In genomic region chr10:83917519-83918506, GRCh38 we compare ENCODE assay signal across 9 cellular contexts.
DNase-seq lines count a peak whose midpoint lies in the region; ATAC-seq and TF ChIP-seq lines count a peak whose summit lies in the region.
"Had no signal": no experiment of that assay in that cellular context is flagged by ENCODE, and none has a peak within 500 bp of the region (broad histone marks: within the 10 kb centered on the region; RNA-seq: fewer than 3 reads in every experiment).

No MANE protein-coding gene starts in this region.

- no peak overlapping the region for H3K27ac ChIP-seq in MM.1S (ENCODE audit: low read length)
- H3K27ac ChIP-seq: psoas muscle had no signal

- H3K4me1 ChIP-seq in MM.1S (ENCODE audit: low read length), result no peaks in the 10 kb centered on the region
- H3K4me1 ChIP-seq: psoas muscle had no signal

- no peak overlapping the region for H3K4me3 ChIP-seq in MM.1S (ENCODE audit: low read length)
- H3K4me3 ChIP-seq: psoas muscle had no signal

- H3K9ac ChIP-seq in MM.1S (ENCODE audit: low read length), result no peak overlapping the region

- peak overlapping the region; percentile 31; the same call in 1 of the 2 replicates for H3K4me2 ChIP-seq in MM.1S (ENCODE audit: low read depth, low read length)

- H3K9me2 ChIP-seq in MM.1S (replicated peaks; ENCODE audit: insufficient read depth, low read length), result no peaks in the 10 kb centered on the region

- DNase-seq in GM13977 (ENCODE audit: low spot score) (peak; percentile 44), MM.1S (peak; percentile 31), left cardiac atrium (peak; percentile 34), DMS153 (lab: John Stamatoyannopoulos, UW) (no peak), GDM1 (lab: John Stamatoyannopoulos, UW) (no peak)
- no peak for DNase-seq in stimulated activated CD4-positive, alpha-beta T cell treated with anti-CD3 and anti-CD28 coated beads, Interleukin-1b, Interleukin-23, amount 100 ng/mL, for 48 hours
- DNase-seq in activated CD8-positive, alpha-beta memory T cell treated with anti-CD3 and anti-CD28 coated beads, Interleukin-2, amount 50 U/mL, for 48 hours, result no peak

- intact Hi-C loops in left cardiac atrium (cut with DNase I), result no loop called here

- no peaks in the 10 kb centered on the region for H4K20me1 ChIP-seq in MM.1S (ENCODE audit: insufficient read depth, low read length)

- H3F3A ChIP-seq in MM.1S (ENCODE audit: insufficient read depth, low read length), result no peaks in the 10 kb centered on the region

- in situ Hi-C loops in GM13977 (cut with MboI; ENCODE audit: low pct_unique_long_range_greater_than_20kb, low sequenced_read_pairs, unreplicated experiment), result no loop called here

- H3K36me3 ChIP-seq in MM.1S (replicated peaks; ENCODE audit: insufficient read depth, low read length), result no peaks in the 10 kb centered on the region

- 0 out of 2 replicates have a peak overlapping the region, but pooled peaks have one; percentile 6 for H2AFZ ChIP-seq in MM.1S (ENCODE audit: low read length)

- ATAC-seq in GM21825 (IDR thresholded peaks at IDR 0.05; ENCODE audit: unreplicated experiment) (peak; percentile 83), left cardiac atrium (peak; percentile 41 to 79)
- ATAC-seq: psoas muscle had no signal

- no peaks in the 10 kb centered on the region for H3K27me3 ChIP-seq in MM.1S (replicated peaks; ENCODE audit: insufficient read depth, low read length)

- peak; percentile 40 for TF ChIP-seq CTCF in GM13977 (IDR thresholded peaks at IDR 0.05; ENCODE audit: extremely low read depth, insufficient read depth, missing control alignments)
- peak; percentile 43 for TF ChIP-seq CTCF in MM.1S (IDR thresholded peaks at IDR 0.05; ENCODE audit: low read length)

- no peaks in the 10 kb centered on the region for H3K9me3 ChIP-seq in MM.1S (replicated peaks; ENCODE audit: insufficient read depth, low read length)
- H3K9me3 ChIP-seq: psoas muscle had no signal

- H3K79me2 ChIP-seq in MM.1S (ENCODE audit: low read length), result no peaks in the 10 kb centered on the region

Comparison
In these comparisons a context has a peak if more than half of its experiments do, and no peak if none do; other contexts are left out.
1. DNase-seq: peak in GM13977 (single experiment), MM.1S (single experiment) and left cardiac atrium (single experiment); none in stimulated activated CD4-positive, alpha-beta T cell treated with anti-CD3 and anti-CD28 coated beads, Interleukin-1b, Interleukin-23, amount 100 ng/mL, for 48 hours (single experiment), activated CD8-positive, alpha-beta memory T cell treated with anti-CD3 and anti-CD28 coated beads, Interleukin-2, amount 50 U/mL, for 48 hours (single experiment), DMS153 (single experiment) and GDM1 (single experiment).